10 cellular contexts compared by ENCODE assay signal in genomic region chr17:19062009-19062717, GRCh38. TPM values are rescaled to one million over a fixed set of nuclear protein-coding genes. Genes with fewer than 3 reads are reported as not detected.
DNase-seq lines count a peak whose midpoint lies in the region; ATAC-seq, FAIRE-seq and TF ChIP-seq lines count a peak whose summit lies in the region.
"Not testable (repeated sequence)": the region's sequence is repeated elsewhere in the genome, so short reads cannot be mapped to it uniquely, and the experiment has no call there.
"Had no signal": no experiment of that assay in that cellular context is flagged by ENCODE, and none has a peak within 500 bp of the region (broad histone marks: within the 10 kb centered on the region; RNA-seq: fewer than 3 reads in every experiment).

No MANE protein-coding gene starts in this region.

- TSS peak; percentile 93 for BruUV-seq in K562 (replicated peaks; lab: Mats Ljungman, UMichigan)

- H3K36me3 ChIP-seq in CD4-positive, CD25-positive, alpha-beta regulatory T cell (ENCODE audit: control insufficient read depth, insufficient read depth, low read length); K562 (ENCODE audit: control insufficient read depth, insufficient read depth, low read length); psoas muscle (ENCODE audit: insufficient read depth in 1 of 2, low read depth in 1 of 2): not testable (repeated sequence)

- H3K9me3 ChIP-seq in CD4-positive, CD25-positive, alpha-beta regulatory T cell (ENCODE audit: control insufficient read depth in 2 of 2, low read length in 2 of 2); K562 (replicated peaks; ENCODE audit: control insufficient read depth, insufficient read depth, low read depth, low read length); right cardiac atrium (ENCODE audit: control insufficient read depth, low read length); psoas muscle: not testable (repeated sequence)

- not testable (repeated sequence) for TF ChIP-seq EP300 in K562 (IDR thresholded peaks at IDR 0.05; ENCODE audit: low read length)

- TF ChIP-seq RAD21 in K562 (CRISPR knock-in tag; conservative IDR thresholded peaks at IDR 0.05 in 1 of 2, IDR thresholded peaks at IDR 0.05 in 1 of 2): not testable (repeated sequence)

- not testable (repeated sequence) for ATAC-seq in CD4-positive, CD25-positive, alpha-beta regulatory T cell (ENCODE audit: low read depth in 2 of 2)
- ATAC-seq in GM19328 (IDR thresholded peaks at IDR 0.05; ENCODE audit: unreplicated experiment) (peak; percentile 37), HG03442 (IDR thresholded peaks at IDR 0.05; ENCODE audit: unreplicated experiment) (peak; percentile 71), K562 (peak; percentile 43; the same call in 2 of the 3 replicates), right cardiac atrium (peak; percentile 45 to 58), psoas muscle (peak; percentile 50 to 70 (median 60))

- not testable (repeated sequence) for FAIRE-seq in K562 (lab: Jason Lieb, UNC)

- CTCF ChIA-PET in activated CD4-positive, alpha-beta memory T cell treated with anti-CD3 and anti-CD28 coated beads for 36 hours (lab: Charles Lee); K562 (lab: Yijun Ruan, JAX; ENCODE audit: low intra/inter-chr PET ratio): not testable (repeated sequence)

- not testable (repeated sequence) for H3K27ac Mint-ChIP-seq in CD4-positive, CD25-positive, alpha-beta regulatory T cell; HFFc6; activated CD4-positive, alpha-beta memory T cell treated with anti-CD3 and anti-CD28 coated beads for 36 hours

- not testable (repeated sequence) for H4K20me1 ChIP-seq in K562 (replicated peaks; ENCODE audit: control insufficient read depth, insufficient read depth, low read length)

- H3K9ac ChIP-seq in K562 (ENCODE audit: insufficient read depth in 1 of 2, low read depth in 2 of 2, low read length in 2 of 2): not testable (repeated sequence)

- H3K4me2 ChIP-seq in K562 (ENCODE audit: insufficient read depth, low read length): not testable (repeated sequence)

- not testable (repeated sequence) for H3K4me1 Mint-ChIP-seq in CD4-positive, CD25-positive, alpha-beta regulatory T cell; HFFc6 (ENCODE audit: low read depth); activated CD4-positive, alpha-beta memory T cell treated with anti-CD3 and anti-CD28 coated beads for 36 hours (ENCODE audit: low read depth)

- not testable (repeated sequence) for H3K4me1 ChIP-seq in CD4-positive, CD25-positive, alpha-beta regulatory T cell (ENCODE audit: control insufficient read depth, insufficient read depth, low read length, poor library complexity, severe bottlenecking); K562 (replicated peaks in 1 of 2; ENCODE audit: control insufficient read depth in 2 of 2, insufficient read depth in 2 of 2, low read length in 2 of 2); right cardiac atrium (ENCODE audit: control insufficient read depth, insufficient read depth, low read length); psoas muscle

- not testable (repeated sequence) for H3K79me2 ChIP-seq in K562 (ENCODE audit: control insufficient read depth, insufficient read depth, low read length)

- not testable (repeated sequence) for H3K27me3 Mint-ChIP-seq in CD4-positive, CD25-positive, alpha-beta regulatory T cell; HFFc6 (ENCODE audit: insufficient read depth); activated CD4-positive, alpha-beta memory T cell treated with anti-CD3 and anti-CD28 coated beads for 36 hours

- in situ Hi-C loops in K562 (cut with MboI): not testable (repeated sequence)

- H3K9me1 ChIP-seq in K562 (ENCODE audit: control insufficient read depth, insufficient read depth, low read length): not testable (repeated sequence)

- DNase-seq in CD4-positive, CD25-positive, alpha-beta regulatory T cell: peak in 2 of 3 donors; percentile 70 to 77
- DNase-seq in HFFc6 (peak; percentile 99), right cardiac atrium (peak; percentile 46 to 84 (median 66)), psoas muscle (peak; percentile 65 to 75)
- DNase-seq in activated CD4-positive, alpha-beta memory T cell treated with anti-CD3 and anti-CD28 coated beads for 36 hours: peak; percentile 86
- DNase-seq in K562 (ENCODE audit: extremely low read depth in 1 of 4, low spot score in 3 of 4): not testable (repeated sequence)

- H3K4me3 ChIP-seq in CD4-positive, CD25-positive, alpha-beta regulatory T cell (ENCODE audit: low read depth, low read length); K562; right cardiac atrium (ENCODE audit: low read length); psoas muscle: not testable (repeated sequence)

- H3K4me3 Mint-ChIP-seq in CD4-positive, CD25-positive, alpha-beta regulatory T cell; HFFc6; activated CD4-positive, alpha-beta memory T cell treated with anti-CD3 and anti-CD28 coated beads for 36 hours: not testable (repeated sequence)

- intact Hi-C loops in activated CD4-positive, alpha-beta memory T cell treated with anti-CD3 and anti-CD28 coated beads for 36 hours (cut with micrococcal nuclease); K562 (cut with micrococcal nuclease); right cardiac atrium (cut with DNase I); psoas muscle (cut with DNase I): not testable (repeated sequence)

- H3K9me3 Mint-ChIP-seq in CD4-positive, CD25-positive, alpha-beta regulatory T cell; HFFc6; activated CD4-positive, alpha-beta memory T cell treated with anti-CD3 and anti-CD28 coated beads for 36 hours: not testable (repeated sequence)

- POLR2A ChIA-PET in activated CD4-positive, alpha-beta memory T cell treated with anti-CD3 and anti-CD28 coated beads for 36 hours (lab: Charles Lee); K562 (lab: Yijun Ruan, JAX): not testable (repeated sequence)

- not testable (repeated sequence) for TF ChIP-seq CTCF in HFFc6 (IDR thresholded peaks at IDR 0.05); K562 (IDR thresholded peaks at IDR 0.05 in 2 of 3, conservative IDR thresholded peaks at IDR 0.05 in 1 of 3; ENCODE audit: insufficient read depth in 2 of 3, low read depth in 1 of 3, low read length in 3 of 3); psoas muscle (IDR thresholded peaks at IDR 0.05)

- H3K27ac ChIP-seq in CD4-positive, CD25-positive, alpha-beta regulatory T cell (ENCODE audit: insufficient read depth, low read length, poor library complexity, severe bottlenecking); K562 (ENCODE audit: extremely low read depth, low read depth, low read length); right cardiac atrium (ENCODE audit: low read length): not testable (repeated sequence)
- peak overlapping the region; percentile 46 for H3K27ac ChIP-seq in psoas muscle

- WGBS in K562 (ENCODE audit: insufficient coverage, low coverage, missing lambda C conversion rate): no CpG with 5 or more reads among the region's 51 CpGs
- under 1% methylated on average over 21 of the region's 51 CpGs for WGBS in right cardiac atrium
- 0 to 1% methylated on average over 18 to 21 of the region's 51 CpGs; no CpG with 5 or more reads in 1 of the 3 donors for WGBS in psoas muscle, 3 donors

- not testable (repeated sequence) for H2AFZ ChIP-seq in K562 (ENCODE audit: low read depth, low read length)

- not testable (repeated sequence) for H3K27me3 ChIP-seq in CD4-positive, CD25-positive, alpha-beta regulatory T cell (ENCODE audit: control insufficient read depth, insufficient read depth, low read length); K562 (ENCODE audit: control insufficient read depth in 2 of 2, insufficient read depth in 2 of 2, low read length in 2 of 2); right cardiac atrium (ENCODE audit: control insufficient read depth, insufficient read depth); psoas muscle (ENCODE audit: insufficient read depth in 3 of 3, low read length in 2 of 3)

- not testable (repeated sequence) for TF ChIP-seq POLR2A in K562 (conservative IDR thresholded peaks at IDR 0.05)

- not testable (repeated sequence) for H3K36me3 Mint-ChIP-seq in CD4-positive, CD25-positive, alpha-beta regulatory T cell; HFFc6 (ENCODE audit: low read depth); activated CD4-positive, alpha-beta memory T cell treated with anti-CD3 and anti-CD28 coated beads for 36 hours

RNA-seq across cellular contexts. Expression of gene GRAP, which starts 15.4 kb away (rescaled TPM):
- total RNA-seq in CD4-positive, CD25-positive, alpha-beta regulatory T cell: 34.5 TPM
- polyA plus RNA-seq in CD4-positive, CD25-positive, alpha-beta regulatory T cell: 10 to 100 TPM; 52.2 to 77.5 (median 62.6) TPM
- under 1 TPM in 3 of 6 experiments, not detected in 3; 0.10 to 0.48 (median 0.14) TPM for total RNA-seq in HFFc6 (2021; fragmentation: NEBNext Ultra II Directional; extraction: Animal tissue kit (Norgen Biotek cat#: 25700))
- 1 to 10 TPM; 9.6 to 9.9 TPM for total RNA-seq in activated CD4-positive, alpha-beta memory T cell treated with anti-CD3 and anti-CD28 coated beads for 36 hours
- not detected in 2 replicates for total RNA-seq in K562 (2011; cell fraction: chromatin; rRNA removed; ENCODE audit: low replicate concordance)
- 0.17 and 0.79 TPM in 2 replicates for total RNA-seq in K562 (2011; cell fraction: nucleolus; rRNA removed)
- total RNA-seq in K562 (2011; cell fraction: nucleoplasm; rRNA removed): not detected in 2 replicates
- total RNA-seq in K562 (2014; rRNA removed): not detected in 2 replicates
- total RNA-seq in K562 (2014; rRNA removed; fragmentation: Illumina TruSeq; extraction: Trizol): not detected in 2 replicates
- 0.11 TPM in 1 of 2 replicates, not detected in the other for total RNA-seq in K562 (2015; rRNA removed; fragmentation: Illumina TruSeq; extraction: Trizol)
- total RNA-seq in K562 (2021): 0.07 and 0.27 TPM in 2 replicates
- polyA plus RNA-seq in K562 (2011; rRNA removed): 0.05 and 0.07 TPM in 2 replicates
- 0.04 and 0.07 TPM in 2 replicates for polyA plus RNA-seq in K562 (2011; cell fraction: cytosol; rRNA removed)
- 0.37 TPM in 1 of 2 replicates, not detected in the other for polyA plus RNA-seq in K562 (2011; cell fraction: nucleus; rRNA removed)
- polyA plus RNA-seq in K562 (2012): 0.29 TPM in 1 of 2 replicates, not detected in the other
- polyA plus RNA-seq in K562 (2014; fragmentation: Illumina TruSeq; extraction: Trizol): not detected in 2 replicates
- polyA plus RNA-seq in K562 (2014; fragmentation: Nextera tagmentation; extraction: Ambion mirVana): not detected
- 0.41 TPM in 1 of 2 replicates, not detected in the other for polyA plus RNA-seq in K562 (2014; rRNA removed)
- not detected in 2 replicates for polyA minus RNA-seq in K562 (2011; rRNA and poly(A)+ RNA removed)
- not detected in 2 replicates for polyA minus RNA-seq in K562 (2011; cell fraction: cytosol; rRNA and poly(A)+ RNA removed)
- 0.27 TPM in 1 of 2 replicates, not detected in the other for polyA minus RNA-seq in K562 (2011; cell fraction: nucleus; rRNA and poly(A)+ RNA removed)
- total RNA-seq in right cardiac atrium: 1 to 10 TPM; 2.8 to 4.1 (median 3.6) TPM
- 2.3 TPM for polyA plus RNA-seq in right cardiac atrium
- total RNA-seq in psoas muscle: 1 to 10 TPM in 3 of 4 donors, under 1 TPM in 1; 0.71 to 2.2 (median 1.9) TPM
- 1 to 10 TPM in 2 of 3 donors, under 1 TPM in 1; 0.71 to 1.9 (median 1.4) TPM for polyA plus RNA-seq in psoas muscle
- total RNA-seq: NCI-H460, RPMI7951 had no signal

RNA-seq across cellular contexts. Expression of gene FAM83G, which starts 57.6 kb away (rescaled TPM):
- total RNA-seq in CD4-positive, CD25-positive, alpha-beta regulatory T cell: 10.7 TPM
- polyA plus RNA-seq in CD4-positive, CD25-positive, alpha-beta regulatory T cell: 1 to 10 TPM; 3.7 to 6.2 (median 5.3) TPM
- total RNA-seq in HFFc6 (2021; fragmentation: NEBNext Ultra II Directional; extraction: Animal tissue kit (Norgen Biotek cat#: 25700)): 10 to 100 TPM; 21.0 to 24.0 (median 21.7) TPM
- 10 to 100 TPM; 12.6 to 14.3 TPM for total RNA-seq in activated CD4-positive, alpha-beta memory T cell treated with anti-CD3 and anti-CD28 coated beads for 36 hours
- total RNA-seq in K562 (2011; cell fraction: chromatin; rRNA removed; ENCODE audit: low replicate concordance): 8.8 and 26.9 TPM in 2 replicates
- total RNA-seq in K562 (2011; cell fraction: nucleolus; rRNA removed): 22.8 and 25.7 TPM in 2 replicates
- total RNA-seq in K562 (2011; cell fraction: nucleoplasm; rRNA removed): 11.5 and 13.5 TPM in 2 replicates
- 7.6 and 12.9 TPM in 2 replicates for total RNA-seq in K562 (2014; rRNA removed)
- 1.9 and 2.3 TPM in 2 replicates for total RNA-seq in K562 (2014; rRNA removed; fragmentation: Illumina TruSeq; extraction: Trizol)
- total RNA-seq in K562 (2015; rRNA removed; fragmentation: Illumina TruSeq; extraction: Trizol): 4.2 and 5.6 TPM in 2 replicates
- total RNA-seq in K562 (2021): 9.1 and 10.3 TPM in 2 replicates
- polyA plus RNA-seq in K562 (2011; rRNA removed): 3.4 and 4.2 TPM in 2 replicates
- polyA plus RNA-seq in K562 (2011; cell fraction: cytosol; rRNA removed): 3.5 and 6.6 TPM in 2 replicates
- 9.7 and 20.5 TPM in 2 replicates for polyA plus RNA-seq in K562 (2011; cell fraction: nucleus; rRNA removed)
- 4.2 and 5.3 TPM in 2 replicates for polyA plus RNA-seq in K562 (2012)
- polyA plus RNA-seq in K562 (2014; fragmentation: Illumina TruSeq; extraction: Trizol): 4.8 and 6.5 TPM in 2 replicates
- polyA plus RNA-seq in K562 (2014; fragmentation: Nextera tagmentation; extraction: Ambion mirVana): under 1 TPM in 1 of 2 experiments, not detected in 1; 0.04 TPM
- 5.5 and 5.7 TPM in 2 replicates for polyA plus RNA-seq in K562 (2014; rRNA removed)
- 3.2 and 4.8 TPM in 2 replicates for polyA minus RNA-seq in K562 (2011; rRNA and poly(A)+ RNA removed)
- 5.2 and 5.4 TPM in 2 replicates for polyA minus RNA-seq in K562 (2011; cell fraction: cytosol; rRNA and poly(A)+ RNA removed)
- 7.1 and 7.9 TPM in 2 replicates for polyA minus RNA-seq in K562 (2011; cell fraction: nucleus; rRNA and poly(A)+ RNA removed)
- total RNA-seq in right cardiac atrium: 10 to 100 TPM; 27.7 to 40.2 (median 30.3) TPM
- polyA plus RNA-seq in right cardiac atrium: 18.7 TPM
- 10 to 100 TPM in 1 of 4 donors, 1 to 10 TPM in 3; 7.0 to 20.4 (median 9.3) TPM for total RNA-seq in psoas muscle
- polyA plus RNA-seq in psoas muscle: 10 to 100 TPM in 1 of 3 donors, 1 to 10 TPM in 2; 8.2 to 65.6 (median 9.0) TPM
